26 cellular contexts compared by ENCODE assay signal in genomic region chr13:65733110-65733509, GRCh38.
"Had no signal": no experiment of that assay in that cellular context is flagged by ENCODE, and none has a peak within 500 bp of the region (broad histone marks: within the 10 kb centered on the region; RNA-seq: fewer than 3 reads in every experiment).

No MANE protein-coding gene starts in this region.

- H3K4me3 ChIP-seq: left ventricle myocardium inferior, lung, neural progenitor cell, ovary, prostate gland, skin epidermis, stomach, testis, thyroid gland, transverse colon, upper lobe of left lung, vagina had no signal

- H3K4me1 ChIP-seq: left ventricle myocardium inferior, neural progenitor cell, prostate gland, stomach, testis, thyroid gland, transverse colon, upper lobe of left lung, vagina had no signal

- H3K27ac ChIP-seq: left ventricle myocardium inferior, neural progenitor cell, ovary, prostate gland, skin epidermis, stomach, testis, thyroid gland, transverse colon, upper lobe of left lung, vagina had no signal

- H3K27me3 ChIP-seq: neural progenitor cell, ovary, stomach, testis, thyroid gland, transverse colon, upper lobe of left lung, vagina had no signal

- H3K36me3 Mint-ChIP-seq: naive B cell; natural killer cell; neural progenitor cell; stimulated activated naive B cell treated with anti-CD40 and anti-IgM and Interleukin-4, amounts not matched to agents 10 μg/mL and 1 μg/mL and 100 μg/mL, for 72 hours had no signal

- H3K27ac Mint-ChIP-seq: mesothelial cell of epicardium; natural killer cell; nephron progenitor cell; neural progenitor cell; stimulated activated naive B cell treated with anti-CD40 and anti-IgM and Interleukin-4, amounts not matched to agents 10 μg/mL and 1 μg/mL and 100 μg/mL, for 72 hours had no signal

- H2AFZ ChIP-seq: neural progenitor cell had no signal

- H3K4me3 Mint-ChIP-seq: mesothelial cell of epicardium; naive B cell; natural killer cell; nephron progenitor cell; neural progenitor cell; stimulated activated naive B cell treated with anti-CD40 and anti-IgM and Interleukin-4, amounts not matched to agents 10 μg/mL and 1 μg/mL and 100 μg/mL, for 72 hours had no signal

- H3K36me3 ChIP-seq: left ventricle myocardium inferior, neural progenitor cell, ovary, prostate gland, stomach, thyroid gland, transverse colon, upper lobe of left lung, vagina had no signal

- H3K4me2 ChIP-seq: neural progenitor cell had no signal

- H3K9me3 ChIP-seq: ovary, prostate gland, testis, thyroid gland, upper lobe of left lung, vagina had no signal

- H3K9ac ChIP-seq: neural progenitor cell had no signal

- ATAC-seq: natural killer cell; right cardiac atrium; sciatic nerve; stimulated activated naive B cell treated with anti-CD40 and anti-IgM and Interleukin-4, amounts not matched to agents 10 μg/mL and 1 μg/mL and 100 μg/mL, for 72 hours; stimulated activated naive CD8-positive, alpha-beta T cell treated with anti-CD3 and anti-CD28 coated beads, Interleukin-15, Interleukin-2, amounts not matched to agents 100 U/mL and 50 U/mL, for 24 hours had no signal

- DNase-seq: islet precursor cell; left ventricle myocardium inferior; naive B cell; natural killer cell; nephron progenitor cell; ovary; retina; right cardiac atrium; stimulated activated CD4-positive, alpha-beta T cell treated with anti-CD3 and anti-CD28 coated beads, Interleukin-12 subunit alpha, Interleukin-12 subunit beta, amount 100 ng/mL, for 4 hours; stimulated activated CD4-positive, alpha-beta T cell treated with anti-CD3 and anti-CD28 coated beads, Interleukin-15, amount 100 ng/mL, for 24 hours; stimulated activated CD4-positive, alpha-beta T cell treated with anti-CD3 and anti-CD28 coated beads, Interleukin-2, amount 100 ng/mL, for 24 hours; stimulated activated CD4-positive, alpha-beta T cell treated with anti-CD3 and anti-CD28 coated beads, Interleukin-4, amount 100 ng/mL, for 1 hour; stimulated activated naive B cell treated with anti-CD40 and anti-IgM and Interleukin-4, amounts not matched to agents 10 μg/mL and 1 μg/mL and 100 μg/mL, for 72 hours; stimulated activated naive CD8-positive, alpha-beta T cell treated with anti-CD3 and anti-CD28 coated beads, Interleukin-15, Interleukin-2, amounts not matched to agents 100 U/mL and 50 U/mL, for 24 hours; stomach; testis; thyroid gland; transverse colon; upper lobe of left lung had no signal

- H3K4me1 Mint-ChIP-seq: mesothelial cell of epicardium; naive B cell; natural killer cell; nephron progenitor cell; neural progenitor cell; stimulated activated naive B cell treated with anti-CD40 and anti-IgM and Interleukin-4, amounts not matched to agents 10 μg/mL and 1 μg/mL and 100 μg/mL, for 72 hours had no signal

- H3K27me3 Mint-ChIP-seq: naive B cell; stimulated activated naive B cell treated with anti-CD40 and anti-IgM and Interleukin-4, amounts not matched to agents 10 μg/mL and 1 μg/mL and 100 μg/mL, for 72 hours had no signal
